8 cellular contexts compared by ENCODE assay signal in the genomic region with DNA sequence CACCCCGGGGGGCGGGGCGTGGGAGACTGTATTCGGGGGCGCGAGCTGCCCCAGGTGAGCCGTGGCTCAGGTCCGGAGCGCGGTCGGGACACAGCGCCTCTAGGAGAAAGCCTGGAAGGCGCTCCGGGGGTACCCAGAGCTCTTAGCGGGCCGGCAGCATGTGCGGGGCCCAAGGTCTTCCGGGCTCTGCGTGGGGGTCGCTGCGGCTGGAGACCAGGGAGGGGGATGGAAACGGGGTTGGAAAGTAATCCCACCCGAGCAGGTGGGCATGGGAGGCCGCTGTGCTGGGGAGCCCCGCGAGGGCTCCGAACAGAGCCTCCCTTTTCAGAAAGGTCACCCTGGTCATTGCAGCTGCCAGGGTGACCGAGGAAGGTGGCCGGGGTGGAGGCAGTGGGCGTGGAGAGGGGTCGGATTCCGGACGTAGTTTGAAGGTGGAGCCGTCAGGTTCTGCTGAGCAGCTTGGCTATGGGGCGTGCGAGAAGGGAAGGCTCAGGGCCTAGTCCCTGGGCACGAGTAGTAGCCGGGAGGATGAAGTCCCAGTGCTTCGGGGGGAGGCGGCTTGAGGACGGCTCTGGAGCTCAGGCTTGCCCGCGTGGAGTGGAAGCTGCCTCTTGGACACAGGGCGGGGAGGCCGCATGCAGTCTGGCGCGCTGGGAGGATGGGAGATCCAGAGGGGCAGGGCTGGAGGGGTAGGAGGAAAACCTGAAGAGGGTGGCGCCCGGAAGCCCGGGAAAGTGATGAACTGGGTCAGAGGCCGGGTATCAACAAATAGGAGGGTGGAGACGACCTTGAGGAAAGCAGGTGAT. TPM values are rescaled to one million over a fixed set of nuclear protein-coding genes. Genes with fewer than 3 reads are reported as not detected.
DNase-seq lines count a peak whose midpoint lies in the region; ATAC-seq and TF ChIP-seq lines count a peak whose summit lies in the region.

SIRT5 (plus strand) TSS at position 31 of the 806 bp plus-strand sequence. CDS start 9,510 bp downstream, outside the sequence.

- TF ChIP-seq CTCF in CD8-positive, alpha-beta T cell (IDR thresholded peaks at IDR 0.05) = no peak

- WGBS in ectodermal cell, 2 experiments = 1% methylated on average over 52 of the region's 52 CpGs

- intact Hi-C loops in CD8-positive, alpha-beta T cell (cut with DNase I, micrococcal nuclease) = loop anchor here (1.0 to 10.0 kb wide), 19 partner anchors 41 to 1674 kb away; partner anchors contain the start of genes CD83 (in 2 of the 2), NOL7 (in 2 of the 2), TBC1D7 (in 2 of the 2) and GFOD1 (in 1 of the 2)

- H3K4me1 Mint-ChIP-seq in CD8-positive, alpha-beta T cell (ENCODE audit: low read depth) = peaks cover 28% of the 10 kb centered on the region
- peaks cover 28% of the 10 kb centered on the region for H3K4me1 Mint-ChIP-seq in activated CD4-positive, alpha-beta memory T cell treated with anti-CD3 and anti-CD28 coated beads, Interleukin-2, amount 10 ng/mL, durations not matched to agents 7 days and 5 days

- peaks cover 3% of the 10 kb centered on the region for H3K36me3 ChIP-seq in CD8-positive, alpha-beta T cell (ENCODE audit: insufficient read depth, low read length)
- H3K36me3 ChIP-seq in ectodermal cell (ENCODE audit: control insufficient read depth, insufficient read depth, low read length) = no peaks in the 10 kb centered on the region

- peak; percentile 46 to 78 (median 64) for DNase-seq in CD8-positive, alpha-beta T cell
- DNase-seq in NCI-H774 (lab: John Stamatoyannopoulos, UW) (peak; percentile 83), medulla oblongata (ENCODE audit: extremely low spot score) (peak; percentile 73)
- DNase-seq in activated CD4-positive, alpha-beta memory T cell treated with anti-CD3 and anti-CD28 coated beads, Interleukin-2, amount 10 ng/mL, durations not matched to agents 7 days and 5 days = peak; percentile 88
- peak; percentile 50 for DNase-seq in stimulated activated CD8-positive, alpha-beta memory T cell treated with anti-CD3 and anti-CD28 coated beads, Interleukin-12 subunit alpha, Interleukin-12 subunit beta, amount 100 ng/mL, for 1 hour (ENCODE audit: low read depth)

- POLR2A ChIA-PET in CD8-positive, alpha-beta T cell (lab: Charles Lee) = interaction anchor here (0.7 to 2.3 kb wide), 25 partner anchors 10 to 502 kb away, joined by 3 to 36 read pairs (median 4); partner anchors contain the start of genes NOL7, RANBP9 and TBC1D7
- POLR2A ChIA-PET in activated CD4-positive, alpha-beta memory T cell treated with anti-CD3 and anti-CD28 coated beads, Interleukin-2, amount 10 ng/mL, durations not matched to agents 7 days and 5 days (lab: Charles Lee) = interaction anchor here (0.6 to 3.9 kb wide), 37 partner anchors 10 to 1566 kb away, joined by 3 to 104 read pairs (median 4); partner anchors contain the start of genes GFOD1, NOL7, RANBP9 and TBC1D7

- no peaks in the 10 kb centered on the region for H3K27me3 ChIP-seq in CD8-positive, alpha-beta T cell (ENCODE audit: insufficient read depth, low read length)
- no peaks in the 10 kb centered on the region for H3K27me3 ChIP-seq in ectodermal cell (ENCODE audit: control insufficient read depth, insufficient read depth, low read length, poor library complexity, severe bottlenecking)

- peaks cover 9% of the 10 kb centered on the region for H3K36me3 Mint-ChIP-seq in CD8-positive, alpha-beta T cell
- peaks cover 8% of the 10 kb centered on the region for H3K36me3 Mint-ChIP-seq in activated CD4-positive, alpha-beta memory T cell treated with anti-CD3 and anti-CD28 coated beads, Interleukin-2, amount 10 ng/mL, durations not matched to agents 7 days and 5 days (ENCODE audit: low read depth)

- H3K27ac Mint-ChIP-seq in CD8-positive, alpha-beta T cell = peak within 1 kb of the TSS; percentile 97
- H3K27ac Mint-ChIP-seq in activated CD4-positive, alpha-beta memory T cell treated with anti-CD3 and anti-CD28 coated beads, Interleukin-2, amount 10 ng/mL, durations not matched to agents 7 days and 5 days = peak within 1 kb of the TSS; percentile 99

- CTCF ChIA-PET in CD8-positive, alpha-beta T cell (lab: Charles Lee) = interaction anchor here (0.5 to 3.4 kb wide), 39 partner anchors 10 to 570 kb away, joined by 3 to 19 read pairs (median 3); partner anchors contain the start of genes NOL7, RANBP9 and TBC1D7
- CTCF ChIA-PET in activated CD4-positive, alpha-beta memory T cell treated with anti-CD3 and anti-CD28 coated beads, Interleukin-2, amount 10 ng/mL, durations not matched to agents 7 days and 5 days (lab: Charles Lee) = interaction anchor here (0.6 to 2.9 kb wide), 62 partner anchors 9 to 616 kb away, joined by 3 to 49 read pairs (median 4); partner anchors contain the start of genes MCUR1, NOL7, RANBP9 and TBC1D7

- H3K4me1 ChIP-seq in CD8-positive, alpha-beta T cell (ENCODE audit: insufficient read depth, low read length) = peaks cover 4% of the 10 kb centered on the region
- peaks cover 7% of the 10 kb centered on the region for H3K4me1 ChIP-seq in ectodermal cell (ENCODE audit: control insufficient read depth, insufficient read depth, low read length)

- no peaks in the 10 kb centered on the region for H3K9me3 Mint-ChIP-seq in CD8-positive, alpha-beta T cell
- peaks cover 5% of the 10 kb centered on the region for H3K9me3 Mint-ChIP-seq in activated CD4-positive, alpha-beta memory T cell treated with anti-CD3 and anti-CD28 coated beads, Interleukin-2, amount 10 ng/mL, durations not matched to agents 7 days and 5 days

- no peaks in the 10 kb centered on the region for H3K9me3 ChIP-seq in CD8-positive, alpha-beta T cell (ENCODE audit: low read length)
- H3K9me3 ChIP-seq in ectodermal cell (ENCODE audit: control insufficient read depth, low read length) = no peaks in the 10 kb centered on the region

- H3K4me3 Mint-ChIP-seq in CD8-positive, alpha-beta T cell = peak within 1 kb of the TSS; percentile 97
- H3K4me3 Mint-ChIP-seq in activated CD4-positive, alpha-beta memory T cell treated with anti-CD3 and anti-CD28 coated beads, Interleukin-2, amount 10 ng/mL, durations not matched to agents 7 days and 5 days = peak within 1 kb of the TSS; percentile 97

- peak within 1 kb of the TSS; percentile 93 for H3K4me3 ChIP-seq in CD8-positive, alpha-beta T cell (ENCODE audit: low read depth, low read length)
- H3K4me3 ChIP-seq in ectodermal cell (ENCODE audit: insufficient read depth, low read depth, low read length) = peak within 1 kb of the TSS; percentile 68

- ATAC-seq in CD8-positive, alpha-beta T cell = peak; percentile 54
- ATAC-seq in GM19438 (IDR thresholded peaks at IDR 0.05; ENCODE audit: low read depth, unreplicated experiment) (peak; percentile 76), HG03571 (IDR thresholded peaks at IDR 0.05; ENCODE audit: unreplicated experiment) (peak; percentile 68)

- H3K27me3 Mint-ChIP-seq in CD8-positive, alpha-beta T cell (ENCODE audit: low read depth) = no peaks in the 10 kb centered on the region
- H3K27me3 Mint-ChIP-seq in activated CD4-positive, alpha-beta memory T cell treated with anti-CD3 and anti-CD28 coated beads, Interleukin-2, amount 10 ng/mL, durations not matched to agents 7 days and 5 days = no peaks in the 10 kb centered on the region

- peak within 1 kb of the TSS; percentile 80 for H3K27ac ChIP-seq in CD8-positive, alpha-beta T cell (ENCODE audit: low read depth, low read length)
- H3K27ac ChIP-seq in ectodermal cell (ENCODE audit: insufficient read depth, low read depth, low read length, poor library complexity, severe bottlenecking) = peak within 1 kb of the TSS; percentile 90

RNA-seq across cellular contexts. Expression of gene SIRT5, which starts in this region (rescaled TPM):
- 10 to 100 TPM; 10.6 to 12.7 TPM for total RNA-seq in CD8-positive, alpha-beta T cell
- 10 to 100 TPM; 10.0 to 10.5 TPM for total RNA-seq in activated CD4-positive, alpha-beta memory T cell treated with anti-CD3 and anti-CD28 coated beads, Interleukin-2, amount 10 ng/mL, durations not matched to agents 7 days and 5 days
- polyA plus RNA-seq in ectodermal cell (2013, experiment 1 of 4) = 15.2 TPM
- 17.4 TPM for polyA plus RNA-seq in ectodermal cell (2013, experiment 2 of 4)
- polyA plus RNA-seq in ectodermal cell (2013, experiment 3 of 4) = 11.5 TPM
- polyA plus RNA-seq in ectodermal cell (2013, experiment 4 of 4) = 13.6 TPM

Comparison
In these comparisons a context has a peak if more than half of its experiments do, and no peak if none do; other contexts are left out.
1. Peak in every context shown above with its lines: DNase-seq, ATAC-seq, H3K4me3 ChIP-seq and H3K27ac ChIP-seq.